In the genomic region with DNA sequence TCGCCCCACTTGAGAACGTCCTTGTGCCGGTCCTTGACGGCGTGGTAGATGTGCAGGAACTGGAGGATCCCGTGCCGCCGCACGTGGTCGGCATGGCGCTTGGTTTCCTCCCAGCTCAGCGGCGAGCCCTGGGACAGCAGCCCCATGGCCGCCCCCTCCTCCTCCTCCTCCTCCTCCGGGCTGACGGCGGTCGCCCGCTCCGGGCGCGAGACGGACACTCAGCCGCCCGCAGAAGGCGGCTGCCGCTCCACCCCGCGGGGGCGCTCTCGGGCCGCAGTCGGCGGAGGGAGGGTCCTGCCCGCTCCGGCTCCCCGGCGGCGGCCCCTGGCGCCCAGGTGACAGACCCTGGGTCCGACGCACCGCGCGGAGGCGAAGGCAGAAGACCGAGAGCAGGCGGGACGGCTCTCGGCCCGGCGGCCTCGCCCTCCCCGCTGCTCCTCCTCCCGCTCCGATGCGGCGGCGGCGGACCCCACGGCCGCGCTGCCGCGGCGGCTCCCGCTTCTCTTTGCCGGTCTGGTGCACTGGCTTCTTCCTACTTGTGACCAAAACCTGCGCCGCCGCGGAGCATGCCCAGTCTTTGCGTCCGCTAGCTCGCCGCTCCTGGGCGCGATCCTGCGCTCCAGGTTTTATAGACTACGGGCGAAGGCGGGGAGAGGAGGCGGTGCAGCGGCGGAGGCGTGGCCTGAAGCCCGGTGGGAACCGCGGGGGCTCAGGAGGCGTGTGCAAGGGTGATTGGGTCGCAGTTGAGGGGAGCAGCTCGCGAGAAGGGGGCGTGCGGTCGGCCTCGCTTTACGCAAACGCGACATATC, we compare ENCODE assay signal across 8 cellular contexts. TPM values are rescaled to one million over a fixed set of nuclear protein-coding genes. Genes with fewer than 3 reads are reported as not detected.
A peak's percentile ranks its signal among the peaks of the same experiment; 100 is the strongest.
DNase-seq lines count a peak whose midpoint lies in the region; ATAC-seq and TF ChIP-seq lines count a peak whose summit lies in the region.

TSS of gene GCLC (minus strand) at position 602 of the 809 bp plus-strand sequence. CDS start at position 146, 456 bp downstream.

- no peaks in the 10 kb centered on the region for H3K27me3 ChIP-seq in liver (ENCODE audit: control insufficient read depth in 4 of 4, insufficient read depth in 4 of 4, low read length in 3 of 4)

- H3K4me1 ChIP-seq in liver (ENCODE audit: control insufficient read depth in 4 of 4, insufficient read depth in 4 of 4, low read length in 3 of 4), result peaks cover 14 to 61% (median 31%) of the 10 kb centered on the region in 4 donors

- DNase-seq in NCI-H526 treated with DMSO at 0.1 percent for 48 hours (lab: John Stamatoyannopoulos, UW), result peak; percentile 94
- peak; percentile 73 to 82 for DNase-seq in activated CD4-positive, alpha-beta T cell treated with anti-CD3 and anti-CD28 coated beads, Interleukin-2, amount 50 U/mL, for 24 hours (ENCODE audit: low read depth in 1 of 2, low spot score in 1 of 2)
- DNase-seq in dermis blood vessel endothelial cell, result peak; percentile 98
- peak; percentile 90 for DNase-seq in stimulated activated CD4-positive, alpha-beta T cell treated with anti-CD3 and anti-CD28 coated beads, Interleukin-4, amount 100 ng/mL, for 24 hours

- no peaks in the 10 kb centered on the region for H3K36me3 ChIP-seq in liver (ENCODE audit: control insufficient read depth in 4 of 4, insufficient read depth in 3 of 4, low read depth in 1 of 4, low read length in 3 of 4)

- peak within 1 kb of the TSS; percentile 83 to 91 (median 86) for H3K4me3 ChIP-seq in liver (ENCODE audit: low read depth in 1 of 3, low read length in 3 of 3)

- peak within 1 kb of the TSS; percentile 96 for H3K27ac ChIP-seq in C4-2B
- H3K27ac ChIP-seq in liver (ENCODE audit: low read depth in 1 of 2, low read length in 2 of 2), result peak within 1 kb of the TSS; percentile 94

- WGBS in liver, result under 1% methylated on average over 100 of the region's 100 CpGs

- ATAC-seq in GM19324 (IDR thresholded peaks at IDR 0.05; ENCODE audit: low FRiP score, unreplicated experiment), result peak; percentile 74
- peak; percentile 51 for ATAC-seq in HG03469 (IDR thresholded peaks at IDR 0.05; ENCODE audit: unreplicated experiment)

- H3K9ac ChIP-seq in liver (ENCODE audit: low read depth in 1 of 2, low read length in 2 of 2), result peak within 1 kb of the TSS; percentile 81 to 88

- TF ChIP-seq CTCF in C4-2B (conservative IDR thresholded peaks at IDR 0.05), result peak; percentile 94
- peak; percentile 55 for TF ChIP-seq CTCF in liver (IDR thresholded peaks at IDR 0.05; ENCODE audit: low read depth, low read length, missing input control)

- H3K9me3 ChIP-seq in liver (ENCODE audit: control insufficient read depth in 4 of 4, low read length in 3 of 4), result no peaks in the 10 kb centered on the region

- TF ChIP-seq RAD21 in liver (IDR thresholded peaks at IDR 0.05), result peak in 1 of 2 donors; percentile 56

TF ChIP-seq in liver, 16 proteins besides CTCF, POLR2A, EP300 and RAD21:
- TF ChIP-seq REST (IDR thresholded peaks at IDR 0.05) (peak; percentile 74), HNF4A (conservative IDR thresholded peaks at IDR 0.05) (no peak), ZBTB33 (IDR thresholded peaks at IDR 0.05) (peak; percentile 54), ATF3 (IDR thresholded peaks at IDR 0.05) (no peak), HNF4G (IDR thresholded peaks at IDR 0.05) (no peak), MAX (IDR thresholded peaks at IDR 0.05) (peak; percentile 80), JUND (IDR thresholded peaks at IDR 0.05) (no peak), SP1 (IDR thresholded peaks at IDR 0.05) (peak; percentile 78), EGR1 (IDR thresholded peaks at IDR 0.05; ENCODE audit: low read depth in 2 of 2) (peak in 1 of 2 donors; percentile 66), RXRA (IDR thresholded peaks at IDR 0.05) (peak; percentile 28 to 55), FOXA2 (IDR thresholded peaks at IDR 0.05) (no peak), TAF1 (conservative IDR thresholded peaks at IDR 0.05) (peak; percentile 91), YY1 (IDR thresholded peaks at IDR 0.05) (peak; percentile 82)

RNA-seq across cellular contexts. Expression of gene GCLC, which starts in this region (rescaled TPM):
- total RNA-seq in dermis blood vessel endothelial cell (30.1 and 33.4 TPM in 2 replicates), liver (100 to 1,000 TPM; 115 to 135 TPM)
- 10 to 100 TPM; 28.6 to 44.5 TPM for polyA plus RNA-seq in liver

Comparison
In these comparisons a context has a peak if more than half of its experiments do, and no peak if none do; other contexts are left out.
1. Peak in every context shown above with its lines: DNase-seq, ATAC-seq, H3K4me3 ChIP-seq and H3K27ac ChIP-seq.